8 cellular contexts compared by ENCODE assay signal in the genomic region with DNA sequence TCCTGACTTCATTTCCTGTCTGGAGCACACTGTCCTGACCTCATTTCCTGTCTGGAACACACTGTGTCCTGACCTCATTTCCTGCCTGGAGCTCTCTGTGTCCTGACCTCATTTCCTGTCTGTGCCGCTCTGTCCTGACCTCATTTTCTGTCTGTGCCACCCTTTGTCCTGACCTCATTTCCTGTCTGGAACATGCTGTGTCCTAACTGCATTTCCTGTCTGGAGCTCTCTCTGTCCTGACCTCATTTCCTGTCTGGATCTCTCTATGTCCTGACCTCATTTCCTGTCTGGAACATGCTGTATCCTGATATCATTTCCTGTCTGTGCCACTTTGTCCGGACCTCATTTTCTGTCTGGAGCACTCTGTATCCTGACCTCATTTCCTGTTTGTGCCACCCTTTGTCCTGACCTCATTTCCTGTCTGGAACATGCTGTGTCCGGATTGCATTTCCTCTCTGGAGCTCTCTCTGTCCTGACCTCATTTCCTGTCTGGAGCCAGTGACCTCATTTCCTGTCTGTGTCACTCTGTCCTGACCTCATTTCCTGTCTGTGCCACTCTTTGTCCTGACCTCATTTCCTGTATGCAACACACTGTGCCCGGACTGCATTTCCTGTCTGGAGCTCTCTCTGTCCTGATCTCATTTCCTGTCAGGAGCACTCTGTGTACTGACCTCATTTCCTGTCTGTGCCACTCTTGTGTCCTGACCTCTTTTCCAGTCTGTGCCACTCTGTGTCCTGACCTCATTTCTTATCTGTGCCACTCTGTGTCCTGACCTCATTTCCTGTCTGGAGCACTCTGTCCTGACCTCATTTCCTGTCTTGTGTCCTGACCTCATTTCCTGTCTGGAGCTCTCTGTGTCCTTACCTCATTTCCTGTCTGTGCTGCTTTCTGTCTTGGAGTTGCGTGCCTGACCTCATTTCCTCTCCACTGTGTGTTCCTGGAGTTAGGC.
DNase-seq lines count a peak whose midpoint lies in the region; ATAC-seq and TF ChIP-seq lines count a peak whose summit lies in the region.

No MANE protein-coding gene starts in this region.

- peak; percentile 52 for ATAC-seq in GM18505 (IDR thresholded peaks at IDR 0.05; ENCODE audit: unreplicated experiment)
- peak; percentile 60 for ATAC-seq in HG03520 (IDR thresholded peaks at IDR 0.05; ENCODE audit: unreplicated experiment)
- no peak for ATAC-seq in GM18873 (IDR thresholded peaks at IDR 0.05; ENCODE audit: low FRiP score, unreplicated experiment)

- DNase-seq in SW480 (ENCODE audit: low spot score) (peak; percentile 74), kidney glomerular epithelial cell (lab: John Stamatoyannopoulos, UW) (peak; percentile 46), iPS-NIHi11 (ENCODE audit: low spot score) (no peak)
- DNase-seq in activated naive CD8-positive, alpha-beta T cell treated with anti-CD3 and anti-CD28 coated beads, Interleukin-2, amount 50 U/mL, for 16 hours (ENCODE audit: low read depth, low spot score) = peak; percentile 48
- DNase-seq in stimulated activated CD8-positive, alpha-beta memory T cell treated with anti-CD3 and anti-CD28 coated beads, Interleukin-4, amount 100 ng/mL, for 1 hour (ENCODE audit: low read depth in 2 of 2, low spot score in 1 of 2) = peak; percentile 47 to 50

- TF ChIP-seq POLR2A in GM18505 (IDR thresholded peaks at IDR 0.05; ENCODE audit: borderline replicate concordance, extremely low read depth, insufficient read depth, insufficient read length) = no peak
